2 cellular contexts compared by ENCODE assay signal in the genomic region with DNA sequence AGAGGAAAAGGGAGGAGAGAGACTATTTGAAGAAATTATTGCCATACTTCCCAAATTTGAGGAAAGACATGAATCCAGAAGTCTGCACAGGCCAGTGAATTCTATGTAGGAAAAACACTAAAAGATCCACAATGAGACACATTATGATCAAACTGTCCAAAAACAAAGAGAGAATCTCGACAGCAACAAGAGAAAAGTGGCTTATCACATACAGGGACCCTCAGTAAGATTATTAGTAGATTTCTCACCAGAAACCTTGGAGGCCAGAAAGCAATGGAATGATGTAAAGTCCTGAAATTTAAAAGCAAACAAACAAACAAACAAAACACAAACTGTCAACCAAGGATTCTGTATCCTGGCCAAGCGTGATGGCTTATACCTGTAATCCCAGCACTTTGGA.
A peak's percentile ranks its signal among the peaks of the same experiment; 100 is the strongest.
TF ChIP-seq lines count a peak whose summit lies in the region.

No MANE protein-coding gene starts in this region.

TF ChIP-seq in HepG2, 621 proteins besides CTCF, POLR2A, EP300 and RAD21:
- TF ChIP-seq TEF (CRISPR knock-in tag; IDR thresholded peaks at IDR 0.05) (no peak), CBX5 (CRISPR knock-in tag; IDR thresholded peaks at IDR 0.05; ENCODE audit: borderline replicate concordance) (no peak), ZBTB14 (CRISPR knock-in tag; IDR thresholded peaks at IDR 0.05) (no peak), BRD4 (CRISPR knock-in tag; IDR thresholded peaks at IDR 0.05) (no peak), ZNF615 (CRISPR knock-in tag; IDR thresholded peaks at IDR 0.05; ENCODE audit: borderline replicate concordance) (no peak), SP140L (CRISPR knock-in tag; IDR thresholded peaks at IDR 0.05; ENCODE audit: borderline replicate concordance) (no peak), DNMT3B (CRISPR knock-in tag; conservative IDR thresholded peaks at IDR 0.05) (no peak), ZNF350 (CRISPR knock-in tag; IDR thresholded peaks at IDR 0.05; ENCODE audit: borderline replicate concordance, low read depth) (no peak), MEIS2 (CRISPR knock-in tag; IDR thresholded peaks at IDR 0.05) (no peak), ZNF777 (CRISPR knock-in tag; IDR thresholded peaks at IDR 0.05) (no peak)
- TF ChIP-seq, protein P1, sequence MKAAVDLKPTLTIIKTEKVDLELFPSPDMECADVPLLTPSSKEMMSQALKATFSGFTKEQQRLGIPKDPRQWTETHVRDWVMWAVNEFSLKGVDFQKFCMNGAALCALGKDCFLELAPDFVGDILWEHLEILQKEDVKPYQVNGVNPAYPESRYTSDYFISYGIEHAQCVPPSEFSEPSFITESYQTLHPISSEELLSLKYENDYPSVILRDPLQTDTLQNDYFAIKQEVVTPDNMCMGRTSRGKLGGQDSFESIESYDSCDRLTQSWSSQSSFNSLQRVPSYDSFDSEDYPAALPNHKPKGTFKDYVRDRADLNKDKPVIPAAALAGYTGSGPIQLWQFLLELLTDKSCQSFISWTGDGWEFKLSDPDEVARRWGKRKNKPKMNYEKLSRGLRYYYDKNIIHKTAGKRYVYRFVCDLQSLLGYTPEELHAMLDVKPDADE (CRISPR knock-in tag; IDR thresholded peaks at IDR 0.05) = no peak

TF ChIP-seq in HEK293, 187 proteins besides CTCF, POLR2A, EP300 and RAD21:
- no peak for TF ChIP-seq ZNF488 (tag by site-specific recombination; IDR thresholded peaks at IDR 0.05)
- TF ChIP-seq ZNF221 (tag by site-specific recombination; IDR thresholded peaks at IDR 0.05; ENCODE audit: borderline replicate concordance) = no peak
- no peak for TF ChIP-seq GLI4 (tag by site-specific recombination; IDR thresholded peaks at IDR 0.05)
- TF ChIP-seq ZNF280C (tag by site-specific recombination; IDR thresholded peaks at IDR 0.05) = no peak
- no peak for TF ChIP-seq ZNF133 (tag by site-specific recombination; IDR thresholded peaks at IDR 0.05)
- TF ChIP-seq SCRT2 (tag by site-specific recombination; IDR thresholded peaks at IDR 0.05) = no peak
- TF ChIP-seq ZNF184 (tag by site-specific recombination; IDR thresholded peaks at IDR 0.05) = no peak
- peak; percentile 46; the same call in 1 of the 2 replicates for TF ChIP-seq TRIM28 (IDR thresholded peaks at IDR 0.05; ENCODE audit: borderline replicate concordance, low read length)
- TF ChIP-seq ZBTB17 (tag by site-specific recombination; IDR thresholded peaks at IDR 0.05) = no peak
- peak; percentile 67 for TF ChIP-seq SETDB1 (IDR thresholded peaks at IDR 0.05; ENCODE audit: insufficient read length, low read length)
- TF ChIP-seq ZNF791 (tag by site-specific recombination; IDR thresholded peaks at IDR 0.05) = peak; percentile 89
- no peak for TF ChIP-seq PRDM6 (tag by site-specific recombination; IDR thresholded peaks at IDR 0.05)
- no peak for TF ChIP-seq ZNF19 (tag by site-specific recombination; IDR thresholded peaks at IDR 0.05; ENCODE audit: low read depth)
